In the genomic region with DNA sequence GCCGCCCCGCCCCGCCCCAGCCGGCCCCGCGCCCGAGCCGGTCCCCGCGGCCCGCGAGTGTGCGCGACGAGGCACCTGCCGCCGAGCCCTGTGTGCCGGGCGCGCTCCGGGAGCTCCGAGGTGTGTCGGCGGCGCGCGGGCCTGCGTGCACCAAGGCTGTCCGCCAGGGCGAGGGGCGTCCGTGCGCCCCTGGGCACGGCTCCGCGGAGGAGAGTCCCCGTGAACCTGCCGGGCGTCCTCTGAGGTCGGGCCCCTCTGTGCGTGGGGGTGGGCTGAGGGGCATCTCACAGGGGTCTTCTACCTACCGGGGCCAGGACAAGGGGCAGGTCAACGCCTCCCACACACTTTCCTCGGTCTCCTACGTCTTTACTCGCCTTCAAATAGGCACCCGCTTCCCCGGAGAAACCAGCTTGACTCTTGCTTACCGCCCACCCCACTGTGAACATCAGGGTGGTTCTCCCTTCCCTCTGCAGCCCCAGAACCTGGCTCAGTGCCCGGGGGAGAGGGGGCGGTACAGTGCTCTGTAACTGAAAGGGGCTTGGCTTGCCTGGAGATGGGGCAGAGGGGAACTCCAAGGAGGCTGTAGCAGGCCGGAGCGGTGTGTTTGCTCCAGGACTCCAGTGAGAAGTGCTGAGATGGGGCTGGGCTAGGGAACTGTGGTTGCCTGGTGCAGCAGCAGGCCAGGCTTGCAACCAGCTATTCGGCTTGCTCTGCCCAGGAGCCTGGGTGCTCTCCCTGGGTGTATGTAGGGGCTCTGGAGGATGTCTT, we compare ENCODE assay signal across 8 cellular contexts. TPM values are rescaled to one million over a fixed set of nuclear protein-coding genes. Genes with fewer than 3 reads are reported as not detected.
DNase-seq lines count a peak whose midpoint lies in the region; ATAC-seq and TF ChIP-seq lines count a peak whose summit lies in the region.

A gene (minus strand): TSS at position 94 of the 768 bp plus-strand sequence. CDS start 175 bp downstream, outside the sequence.

- TF ChIP-seq CTCF in Panc1 (IDR thresholded peaks at IDR 0.05) = no peak
- TF ChIP-seq CTCF in foreskin keratinocyte (conservative IDR thresholded peaks at IDR 0.05) = peak; percentile 2
- peak; percentile 45 for TF ChIP-seq CTCF in progenitor cell of endocrine pancreas (IDR thresholded peaks at IDR 0.05; ENCODE audit: unreplicated experiment)
- no peak for TF ChIP-seq CTCF in vagina (IDR thresholded peaks at IDR 0.05)

- H3K9me3 ChIP-seq in Panc1 (ENCODE audit: control insufficient read depth, insufficient read depth, low read depth, low read length) = no peaks in the 10 kb centered on the region
- H3K9me3 ChIP-seq in vagina = no peaks in the 10 kb centered on the region

- H3K27ac ChIP-seq in Panc1 (ENCODE audit: low read length) (peak within 1 kb of the TSS; percentile 89), foreskin keratinocyte (peak within 1 kb of the TSS; percentile 56), vagina (peak within 1 kb of the TSS; percentile 65)

- H3K27me3 ChIP-seq in Panc1 (ENCODE audit: control insufficient read depth, insufficient read depth, low read length) (no peaks in the 10 kb centered on the region), foreskin keratinocyte (no peaks in the 10 kb centered on the region), vagina (no peaks in the 10 kb centered on the region)

- ATAC-seq in Panc1 (peak; percentile 49), foreskin keratinocyte (peak; percentile 42)
- ATAC-seq in activated T-helper 17 cell treated with anti-CD3 and anti-CD28 coated beads, Interleukin-2, amount 50 U/mL, for 72 hours (replicated peaks) = peak; percentile 53

- H3K27ac Mint-ChIP-seq in activated T-helper 17 cell treated with anti-CD3 and anti-CD28 coated beads, Interleukin-2, amount 50 U/mL, for 72 hours = peak within 1 kb of the TSS; percentile 91
- H3K27ac Mint-ChIP-seq in progenitor cell of endocrine pancreas = peak within 1 kb of the TSS; percentile 97

- intact Hi-C loops in Panc1 (cut with micrococcal nuclease; ENCODE audit: unreplicated experiment) (no loop called here), vagina (cut with DNase I) (no loop called here)

- peak; percentile 51 for DNase-seq in NCI-H1436 (lab: John Stamatoyannopoulos, UW)
- no peak for DNase-seq in NCI-H1436 treated with DMSO at 0.1 percent for 48 hours (lab: John Stamatoyannopoulos, UW)
- peak; percentile 75 for DNase-seq in HPDE6-E6E7 (ENCODE audit: extremely low spot score)
- DNase-seq in Panc1 (ENCODE audit: low read depth, low spot score) = no peak
- DNase-seq in foreskin keratinocyte = no peak
- peak; percentile 60 for DNase-seq in progenitor cell of endocrine pancreas (ENCODE audit: low spot score, unreplicated experiment)
- DNase-seq in vagina (ENCODE audit: extremely low spot score in 2 of 2) = no peak

- H3K27me3 Mint-ChIP-seq in activated T-helper 17 cell treated with anti-CD3 and anti-CD28 coated beads, Interleukin-2, amount 50 U/mL, for 72 hours = no peaks in the 10 kb centered on the region
- no peaks in the 10 kb centered on the region for H3K27me3 Mint-ChIP-seq in progenitor cell of endocrine pancreas

- H3K4me1 ChIP-seq in Panc1 (ENCODE audit: control insufficient read depth, insufficient read depth, low read length) = peaks cover 36% of the 10 kb centered on the region
- H3K4me1 ChIP-seq in foreskin keratinocyte = peaks cover 4% of the 10 kb centered on the region
- peaks cover 52% of the 10 kb centered on the region for H3K4me1 ChIP-seq in vagina

- H3K4me3 ChIP-seq in Panc1 (ENCODE audit: low read depth in 2 of 2, low read length in 2 of 2) (peak within 1 kb of the TSS; percentile 76 to 88), vagina (peak within 1 kb of the TSS; percentile 70 to 92)

- in situ Hi-C loops in Panc1 (cut with HindIII; ENCODE audit: low pct_unique_long_range_greater_than_20kb, low sequenced_read_pairs) = no loop called here

- peak within 1 kb of the TSS; percentile 86 for H3K4me3 Mint-ChIP-seq in activated T-helper 17 cell treated with anti-CD3 and anti-CD28 coated beads, Interleukin-2, amount 50 U/mL, for 72 hours
- H3K4me3 Mint-ChIP-seq in progenitor cell of endocrine pancreas (ENCODE audit: low read depth) = peak within 1 kb of the TSS; percentile 91

- POLR2A ChIA-PET in Panc1 (lab: Charles Lee) = interaction anchor here (0.6 to 1.3 kb wide), 4 partner anchors 15 to 98 kb away, joined by 3 to 4 read pairs (median 3); no protein-coding TSS in a partner anchor

- no peak for TF ChIP-seq POLR2A in vagina (IDR thresholded peaks at IDR 0.05)

- peaks cover 62% of the 10 kb centered on the region for H3K36me3 Mint-ChIP-seq in activated T-helper 17 cell treated with anti-CD3 and anti-CD28 coated beads, Interleukin-2, amount 50 U/mL, for 72 hours (ENCODE audit: low read depth)
- H3K36me3 Mint-ChIP-seq in progenitor cell of endocrine pancreas (ENCODE audit: insufficient read depth) = peaks cover 14% of the 10 kb centered on the region

- no peaks in the 10 kb centered on the region for H3K9me3 Mint-ChIP-seq in activated T-helper 17 cell treated with anti-CD3 and anti-CD28 coated beads, Interleukin-2, amount 50 U/mL, for 72 hours
- H3K9me3 Mint-ChIP-seq in progenitor cell of endocrine pancreas (ENCODE audit: low read depth) = no peaks in the 10 kb centered on the region

- peaks cover 44% of the 10 kb centered on the region for H3K4me1 Mint-ChIP-seq in activated T-helper 17 cell treated with anti-CD3 and anti-CD28 coated beads, Interleukin-2, amount 50 U/mL, for 72 hours
- H3K4me1 Mint-ChIP-seq in progenitor cell of endocrine pancreas (ENCODE audit: low read depth) = peaks cover 24% of the 10 kb centered on the region

- H3K36me3 ChIP-seq in Panc1 (ENCODE audit: control insufficient read depth, insufficient read depth, low read length) (peaks cover 10% of the 10 kb centered on the region), vagina (peaks cover 0 to 9% of the 10 kb centered on the region in 2 donors)

- BruUV-seq in Panc1 (replicated peaks; lab: Mats Ljungman, UMichigan) = no TSS peak

- CTCF ChIA-PET in Panc1 (lab: Charles Lee) = interaction anchor here (0.6 to 2.3 kb wide), 3 partner anchors 52 to 59 kb away, joined by 3 to 9 read pairs (median 4); no protein-coding TSS in a partner anchor

RNA-seq across cellular contexts. Expression of the gene that starts here (rescaled TPM):
- total RNA-seq in Panc1 (2021; ENCODE audit: unreplicated experiment) (8.8 TPM), foreskin keratinocyte (1.7 and 1.8 TPM in 2 replicates), progenitor cell of endocrine pancreas (12.8 and 14.0 TPM in 2 replicates), vagina (11.8 TPM)
- 13.2 TPM for polyA plus RNA-seq in Panc1 (2012; ENCODE audit: insufficient read length)
- total RNA-seq in activated T-helper 17 cell treated with anti-CD3 and anti-CD28 coated beads, Interleukin-2, amount 50 U/mL, for 72 hours = 10 to 100 TPM; 21.4 to 32.7 TPM
- 2.1 and 2.3 TPM in 2 replicates for polyA plus RNA-seq in foreskin keratinocyte

Comparison
In these comparisons a context has a peak if more than half of its experiments do, and no peak if none do; other contexts are left out.
1. DNase-seq: peak in NCI-H1436 (single experiment), HPDE6-E6E7 (single experiment) and progenitor cell of endocrine pancreas (single experiment); none in NCI-H1436 treated with DMSO at 0.1 percent for 48 hours (single experiment), Panc1 (single experiment), foreskin keratinocyte (0 of 2) and vagina (0 of 2).
2. CTCF ChIP-seq: peak in foreskin keratinocyte (single experiment) and progenitor cell of endocrine pancreas (single experiment); none in Panc1 (single experiment) and vagina (0 of 3).
3. Peak in every context shown above with its lines, with median percentiles within 50 percentile points of each other: ATAC-seq and H3K27ac ChIP-seq.